Comparison of ENCODE assay signal across 8 cellular contexts in genomic region chr20:63895886-63896135, GRCh38. TPM values are rescaled to one million over a fixed set of nuclear protein-coding genes. Genes with fewer than 3 reads are reported as not detected.
A peak's percentile ranks its signal among the peaks of the same experiment; 100 is the strongest.
DNase-seq lines count a peak whose midpoint lies in the region; ATAC-seq, FAIRE-seq and TF ChIP-seq lines count a peak whose summit lies in the region.

No MANE protein-coding gene starts in this region.

- no peaks in the 10 kb centered on the region for H3K9me3 Mint-ChIP-seq in astrocyte (ENCODE audit: unreplicated experiment)

- DNase-seq in AG10803 (ENCODE audit: low read depth) (peak; percentile 8), HCT116 (ENCODE audit: low read depth, low spot score) (no peak), astrocyte (ENCODE audit: low read depth) (no peak), HepG2 (ENCODE audit: low spot score) (no peak), tibial artery (no peak), cortex of kidney (lab: John Stamatoyannopoulos, UW) (no peak), islet precursor cell (no peak)

- no peak for TF ChIP-seq CTCF in AG10803 (conservative IDR thresholded peaks at IDR 0.05; ENCODE audit: low read length)
- no peak for TF ChIP-seq CTCF in HCT116 (IDR thresholded peaks at IDR 0.05 in 2 of 3, conservative IDR thresholded peaks at IDR 0.05 in 1 of 3; ENCODE audit: borderline replicate concordance in 1 of 3, insufficient read depth in 1 of 3, low read depth in 2 of 3, low read length in 2 of 3)
- no peak for TF ChIP-seq CTCF in astrocyte (IDR thresholded peaks at IDR 0.05; ENCODE audit: insufficient read depth, low read depth, low read length)
- no peak for TF ChIP-seq CTCF in HepG2 (CRISPR knock-in tag; IDR thresholded peaks at IDR 0.05)
- TF ChIP-seq CTCF in tibial artery (IDR thresholded peaks at IDR 0.05), result no peak

- no peak for TF ChIP-seq POLR2A in HCT116 (IDR thresholded peaks at IDR 0.05; ENCODE audit: borderline replicate concordance, extremely low read depth, insufficient read depth, insufficient read length)
- TF ChIP-seq POLR2A in HepG2 (IDR thresholded peaks at IDR 0.05; ENCODE audit: insufficient read depth in 1 of 2, low read depth in 2 of 2, low read length in 2 of 2), result no peak

- H3K27ac ChIP-seq in HCT116 (ENCODE audit: low read depth, low read length), result peak overlapping the region; percentile 35; the same call in 1 of the 2 replicates
- H3K27ac ChIP-seq in astrocyte (ENCODE audit: low read depth, low read length), result peak overlapping the region; percentile 67
- peak overlapping the region; percentile 60 for H3K27ac ChIP-seq in HepG2 (ENCODE audit: extremely low read length, insufficient read depth, low read length)
- H3K27ac ChIP-seq in tibial artery, result peak overlapping the region; percentile 70 to 72

- H4K20me1 ChIP-seq in HCT116 (ENCODE audit: insufficient read depth) (peaks cover 14% of the 10 kb centered on the region; the same call in 1 of the 2 replicates), astrocyte (ENCODE audit: insufficient read depth, low read length) (peaks cover 65% of the 10 kb centered on the region), HepG2 (ENCODE audit: insufficient read depth, low read length) (peaks cover 35% of the 10 kb centered on the region; the same call in 1 of the 2 replicates)

- TF ChIP-seq EP300 in HepG2 (IDR thresholded peaks at IDR 0.05; ENCODE audit: low read depth in 2 of 2, low read length in 2 of 2), result no peak
- TF ChIP-seq EP300 in HepG2 (CRISPR knock-in tag; IDR thresholded peaks at IDR 0.05; ENCODE audit: borderline replicate concordance), result no peak

- no peak for ATAC-seq in HCT116
- no peak for ATAC-seq in HepG2
- no peak for ATAC-seq in GM21526 (IDR thresholded peaks at IDR 0.05; ENCODE audit: low FRiP score, unreplicated experiment)

- H3K4me1 ChIP-seq in HCT116 (ENCODE audit: control insufficient read depth in 1 of 2, insufficient read depth in 2 of 2, low read length in 2 of 2) (peaks cover 11 to 39% of the 10 kb centered on the region in 2 experiments; a peak in 3 of 4 replicates), astrocyte (ENCODE audit: insufficient read depth, low read length) (peaks cover 10% of the 10 kb centered on the region), HepG2 (ENCODE audit: insufficient read depth, low read length) (peaks cover 49% of the 10 kb centered on the region), tibial artery (peaks cover 0 to 34% (median 23%) of the 10 kb centered on the region in 4 donors)

- peaks cover 4% of the 10 kb centered on the region for H3K36me3 Mint-ChIP-seq in astrocyte (ENCODE audit: low read depth, unreplicated experiment)

- H3K27ac Mint-ChIP-seq in astrocyte (ENCODE audit: unreplicated experiment), result peak overlapping the region; percentile 94

- H3K79me2 ChIP-seq in HCT116 (ENCODE audit: insufficient read depth, low read length) (peaks cover 56% of the 10 kb centered on the region), astrocyte (ENCODE audit: insufficient read depth, low read length) (peaks cover 53% of the 10 kb centered on the region), HepG2 (ENCODE audit: insufficient read depth, low read length) (peaks cover 50% of the 10 kb centered on the region)

- TF ChIP-seq RAD21 in HCT116 (IDR thresholded peaks at IDR 0.05; ENCODE audit: low read depth) (no peak), HepG2 (CRISPR knock-in tag; IDR thresholded peaks at IDR 0.05) (no peak)

- intact Hi-C loops in HCT116 (cut with micrococcal nuclease), result no loop called here
- intact Hi-C loops in HepG2 (cut with micrococcal nuclease; ENCODE audit: unreplicated experiment), result loop anchor here (2.0 kb wide), 1 partner anchor 31 kb away; the partner anchor contains the start of gene TPD52L2
- intact Hi-C loops in tibial artery (cut with DNase I; ENCODE audit: low total_unique reads), result no loop called here

- H3K9me3 ChIP-seq in HCT116 (ENCODE audit: control insufficient read depth in 1 of 2, insufficient read depth in 1 of 2, low read depth in 1 of 2, low read length in 2 of 2), result no peaks in the 10 kb centered on the region
- no peaks in the 10 kb centered on the region for H3K9me3 ChIP-seq in astrocyte (ENCODE audit: insufficient read depth, low read depth, low read length)
- no peaks in the 10 kb centered on the region for H3K9me3 ChIP-seq in HepG2 (ENCODE audit: low read length)
- H3K9me3 ChIP-seq in tibial artery, result no peaks in the 10 kb centered on the region

- H3K4me1 Mint-ChIP-seq in astrocyte (ENCODE audit: low read depth, unreplicated experiment), result peaks cover 14% of the 10 kb centered on the region

- no peak for FAIRE-seq in astrocyte (lab: Jason Lieb, UNC)
- FAIRE-seq in HepG2 (lab: Jason Lieb, UNC), result peak; percentile 44

- H3K36me3 ChIP-seq in HCT116 (ENCODE audit: control insufficient read depth in 1 of 2, insufficient read depth in 2 of 2, low read length in 2 of 2), result peaks cover 4 to 11% of the 10 kb centered on the region in 2 experiments; a peak in 2 of 4 replicates
- H3K36me3 ChIP-seq in astrocyte (ENCODE audit: insufficient read depth, low read length), result peaks cover 7% of the 10 kb centered on the region
- H3K36me3 ChIP-seq in HepG2 (replicated peaks in 1 of 2; ENCODE audit: control insufficient read depth in 1 of 2, insufficient read depth in 2 of 2, low read length in 2 of 2), result peaks cover 5 to 19% of the 10 kb centered on the region in 2 experiments
- peaks cover 7 to 13% (median 10%) of the 10 kb centered on the region in 3 donors for H3K36me3 ChIP-seq in tibial artery

- no peaks in the 10 kb centered on the region for H3K27me3 Mint-ChIP-seq in astrocyte (ENCODE audit: low read depth, unreplicated experiment)

- H3K4me3 ChIP-seq in AG10803 (ENCODE audit: low read length) (peak overlapping the region; percentile 72), HCT116 (replicated peaks in 1 of 2; ENCODE audit: low read depth in 1 of 2, low read length in 2 of 2) (peak overlapping the region; percentile 74 to 86), astrocyte (ENCODE audit: insufficient read depth, low read depth, low read length) (peak overlapping the region; percentile 83), HepG2 (replicated peaks in 1 of 3; ENCODE audit: insufficient read depth in 1 of 3, low read depth in 2 of 3, low read length in 3 of 3) (peak overlapping the region; percentile 73 to 82 (median 77)), tibial artery (peak overlapping the region; percentile 62 to 81)

- POLR2A ChIA-PET in HCT116 (lab: Charles Lee) (no interaction called here), HepG2 (lab: Yijun Ruan, JAX) (interaction anchor here (0.8 to 4.7 kb wide), 12 partner anchors 12 to 188 kb away, joined by 3 to 71 read pairs (median 8); partner anchors contain the start of genes ARFRP1, C20orf204, PRPF6 and SAMD10)

- H3K4me3 Mint-ChIP-seq in astrocyte (ENCODE audit: unreplicated experiment), result peak overlapping the region; percentile 94

- no peaks in the 10 kb centered on the region for H3K9me2 ChIP-seq in HCT116 (ENCODE audit: insufficient read depth)

- WGBS in HepG2 (ENCODE audit: low lambda C conversion rate), result 2% methylated on average over 6 of the region's 6 CpGs

- H3K4me2 ChIP-seq in HCT116 (ENCODE audit: low read length) (peak overlapping the region; percentile 97), astrocyte (ENCODE audit: low read length) (peak overlapping the region; percentile 86), HepG2 (ENCODE audit: low read depth, low read length) (peak overlapping the region; percentile 96)

- no peaks in the 10 kb centered on the region for H3K27me3 ChIP-seq in HCT116 (ENCODE audit: insufficient read depth, low read length)
- no peaks in the 10 kb centered on the region for H3K27me3 ChIP-seq in astrocyte (ENCODE audit: insufficient read depth, low read length)
- no peaks in the 10 kb centered on the region; a peak in 1 of 5 replicates for H3K27me3 ChIP-seq in HepG2 (ENCODE audit: control insufficient read depth in 1 of 2, insufficient read depth in 2 of 2, low read length in 2 of 2)
- no peaks in the 10 kb centered on the region for H3K27me3 ChIP-seq in tibial artery

- no peak overlapping the region for H2AFZ ChIP-seq in HCT116 (ENCODE audit: low read depth, low read length, poor library complexity, severe bottlenecking)
- no peak overlapping the region for H2AFZ ChIP-seq in astrocyte (ENCODE audit: low read depth, low read length)
- H2AFZ ChIP-seq in HepG2 (ENCODE audit: low read length), result no peak overlapping the region

- BruUV-seq in HCT116 (replicated peaks; lab: Mats Ljungman, UMichigan), result no TSS peak
- no TSS peak for BruUV-seq in HepG2 (replicated peaks; lab: Mats Ljungman, UMichigan)

- RAD21 ChIA-PET in HCT116 (lab: Charles Lee; ENCODE audit: low non-redundant PET in 1 of 2, low total read pairs in 2 of 2, uncharacterized antibody in 2 of 2, unreplicated experiment in 2 of 2), result no interaction called here

- H3K9ac ChIP-seq in HCT116 (ENCODE audit: low read length) (peak overlapping the region; percentile 84), astrocyte (ENCODE audit: low read length) (peak overlapping the region; percentile 91), HepG2 (ENCODE audit: insufficient read depth, low read depth, low read length) (peak overlapping the region; percentile 76)

- CTCF ChIA-PET in HCT116 (lab: Charles Lee), result no interaction called here
- CTCF ChIA-PET in HepG2 (lab: Yijun Ruan, JAX; ENCODE audit: low intra/inter-chr PET ratio, low total read pairs), result no interaction called here

- in situ Hi-C loops in HepG2 (cut with HindIII; ENCODE audit: extremely low pct_ligation_motif_present, low pct_unique_long_range_greater_than_20kb), result no loop called here

RNA-seq across cellular contexts. Expression of gene DNAJC5, which starts 0.9 kb away (rescaled TPM):
- 38.3 TPM for total RNA-seq in HCT116 (2021; ENCODE audit: unreplicated experiment)
- 27.0 and 27.6 TPM in 2 replicates for polyA plus RNA-seq in HCT116 (2012)
- 64.6 and 65.6 TPM in 2 replicates for total RNA-seq in astrocyte
- total RNA-seq in HepG2 (2016; rRNA removed; fragmentation: Illumina TruSeq; extraction: Trizol), result 54.3 and 64.5 TPM in 2 replicates
- 11.9 and 12.0 TPM in 2 replicates for total RNA-seq in HepG2 (2016; cell fraction: cytosol; rRNA removed; fragmentation: Illumina TruSeq; extraction: Trizol; ENCODE audit: low read depth)
- 48.4 and 65.4 TPM in 2 replicates for total RNA-seq in HepG2 (2016; cell fraction: insoluble cytoplasmic fraction; rRNA removed; fragmentation: Illumina TruSeq; extraction: Trizol)
- total RNA-seq in HepG2 (2016; cell fraction: membrane; rRNA removed; fragmentation: Illumina TruSeq; extraction: Trizol), result 20.9 and 21.3 TPM in 2 replicates
- total RNA-seq in HepG2 (2016; cell fraction: nucleus; rRNA removed; fragmentation: Illumina TruSeq; extraction: Trizol), result 36.9 and 44.3 TPM in 2 replicates
- polyA plus RNA-seq in HepG2 (2011; rRNA removed), result 42.8 and 51.8 TPM in 2 replicates
- 50.7 and 53.5 TPM in 2 replicates for polyA plus RNA-seq in HepG2 (2011; cell fraction: cytosol; rRNA removed)
- polyA plus RNA-seq in HepG2 (2011; cell fraction: nucleus; rRNA removed), result 53.1 and 56.7 TPM in 2 replicates
- 35.9 and 42.1 TPM in 2 replicates for polyA plus RNA-seq in HepG2 (2012)
- 6.9 and 7.7 TPM in 2 replicates for polyA plus RNA-seq in HepG2 (2016; cell fraction: cytosol; fragmentation: Illumina TruSeq; extraction: Trizol; ENCODE audit: low read depth)
- 37.7 and 43.6 TPM in 2 replicates for polyA plus RNA-seq in HepG2 (2016; cell fraction: insoluble cytoplasmic fraction; fragmentation: Illumina TruSeq; extraction: Trizol; ENCODE audit: low read depth)
- 11.5 and 11.7 TPM in 2 replicates for polyA plus RNA-seq in HepG2 (2016; cell fraction: membrane; fragmentation: Illumina TruSeq; extraction: Trizol; ENCODE audit: low read depth)
- polyA plus RNA-seq in HepG2 (2016; cell fraction: nucleus; fragmentation: Illumina TruSeq; extraction: Trizol; ENCODE audit: insufficient read depth, low read depth), result 52.1 and 53.7 TPM in 2 replicates
- polyA minus RNA-seq in HepG2 (2011; rRNA and poly(A)+ RNA removed; ENCODE audit: low replicate concordance), result 45.9 and 137 TPM in 2 replicates
- polyA minus RNA-seq in HepG2 (2011; cell fraction: cytosol; rRNA and poly(A)+ RNA removed), result 49.8 and 50.2 TPM in 2 replicates
- 27.8 and 28.3 TPM in 2 replicates for polyA minus RNA-seq in HepG2 (2011; cell fraction: nucleus; rRNA and poly(A)+ RNA removed)

RNA-seq across cellular contexts. Expression of gene TPD52L2, which starts 30.7 kb away (rescaled TPM):
- total RNA-seq in HCT116 (2021; ENCODE audit: unreplicated experiment), result 149 TPM
- polyA plus RNA-seq in HCT116 (2012), result 105 and 113 TPM in 2 replicates
- total RNA-seq in astrocyte, result 145 TPM in 2 replicates
- total RNA-seq in HepG2 (2016; rRNA removed; fragmentation: Illumina TruSeq; extraction: Trizol), result 156 and 187 TPM in 2 replicates
- total RNA-seq in HepG2 (2016; cell fraction: cytosol; rRNA removed; fragmentation: Illumina TruSeq; extraction: Trizol; ENCODE audit: low read depth), result 17.3 and 18.9 TPM in 2 replicates
- 159 and 183 TPM in 2 replicates for total RNA-seq in HepG2 (2016; cell fraction: insoluble cytoplasmic fraction; rRNA removed; fragmentation: Illumina TruSeq; extraction: Trizol)
- total RNA-seq in HepG2 (2016; cell fraction: membrane; rRNA removed; fragmentation: Illumina TruSeq; extraction: Trizol), result 68.0 and 74.8 TPM in 2 replicates
- total RNA-seq in HepG2 (2016; cell fraction: nucleus; rRNA removed; fragmentation: Illumina TruSeq; extraction: Trizol), result 80.6 and 85.7 TPM in 2 replicates
- polyA plus RNA-seq in HepG2 (2011; rRNA removed), result 184 and 198 TPM in 2 replicates
- 197 and 204 TPM in 2 replicates for polyA plus RNA-seq in HepG2 (2011; cell fraction: cytosol; rRNA removed)
- 163 and 169 TPM in 2 replicates for polyA plus RNA-seq in HepG2 (2011; cell fraction: nucleus; rRNA removed)
- 96.3 and 115 TPM in 2 replicates for polyA plus RNA-seq in HepG2 (2012)
- polyA plus RNA-seq in HepG2 (2016; cell fraction: cytosol; fragmentation: Illumina TruSeq; extraction: Trizol; ENCODE audit: low read depth), result 18.7 and 19.4 TPM in 2 replicates
- 188 and 207 TPM in 2 replicates for polyA plus RNA-seq in HepG2 (2016; cell fraction: insoluble cytoplasmic fraction; fragmentation: Illumina TruSeq; extraction: Trizol; ENCODE audit: low read depth)
- polyA plus RNA-seq in HepG2 (2016; cell fraction: membrane; fragmentation: Illumina TruSeq; extraction: Trizol; ENCODE audit: low read depth), result 59.6 and 59.7 TPM in 2 replicates
- polyA plus RNA-seq in HepG2 (2016; cell fraction: nucleus; fragmentation: Illumina TruSeq; extraction: Trizol; ENCODE audit: insufficient read depth, low read depth), result 162 and 173 TPM in 2 replicates
- polyA minus RNA-seq in HepG2 (2011; rRNA and poly(A)+ RNA removed; ENCODE audit: low replicate concordance), result 128 and 150 TPM in 2 replicates
- polyA minus RNA-seq in HepG2 (2011; cell fraction: cytosol; rRNA and poly(A)+ RNA removed), result 114 and 118 TPM in 2 replicates
- polyA minus RNA-seq in HepG2 (2011; cell fraction: nucleus; rRNA and poly(A)+ RNA removed), result 47.3 and 56.6 TPM in 2 replicates

RNA-seq across cellular contexts. Expression of gene ABHD16B, which starts 34.5 kb away (rescaled TPM):
- total RNA-seq in HCT116 (2021; ENCODE audit: unreplicated experiment) (not detected), astrocyte (not detected in 2 replicates), HepG2 (2016; rRNA removed; fragmentation: Illumina TruSeq; extraction: Trizol) (not detected in 2 replicates)
- 0.86 TPM in 1 of 2 replicates, not detected in the other for polyA plus RNA-seq in HCT116 (2012)
- not detected in 2 replicates for total RNA-seq in HepG2 (2016; cell fraction: cytosol; rRNA removed; fragmentation: Illumina TruSeq; extraction: Trizol; ENCODE audit: low read depth)
- not detected in 2 replicates for total RNA-seq in HepG2 (2016; cell fraction: insoluble cytoplasmic fraction; rRNA removed; fragmentation: Illumina TruSeq; extraction: Trizol)
- not detected in 2 replicates for total RNA-seq in HepG2 (2016; cell fraction: membrane; rRNA removed; fragmentation: Illumina TruSeq; extraction: Trizol)
- total RNA-seq in HepG2 (2016; cell fraction: nucleus; rRNA removed; fragmentation: Illumina TruSeq; extraction: Trizol), result not detected in 2 replicates
- polyA plus RNA-seq in HepG2 (2011; rRNA removed), result not detected in 2 replicates
- polyA plus RNA-seq in HepG2 (2011; cell fraction: cytosol; rRNA removed), result not detected in 2 replicates
- polyA plus RNA-seq in HepG2 (2011; cell fraction: nucleus; rRNA removed), result not detected in 2 replicates
- polyA plus RNA-seq in HepG2 (2012), result not detected in 2 replicates
- not detected in 2 replicates for polyA plus RNA-seq in HepG2 (2016; cell fraction: cytosol; fragmentation: Illumina TruSeq; extraction: Trizol; ENCODE audit: low read depth)
- not detected in 2 replicates for polyA plus RNA-seq in HepG2 (2016; cell fraction: insoluble cytoplasmic fraction; fragmentation: Illumina TruSeq; extraction: Trizol; ENCODE audit: low read depth)
- polyA plus RNA-seq in HepG2 (2016; cell fraction: membrane; fragmentation: Illumina TruSeq; extraction: Trizol; ENCODE audit: low read depth), result not detected in 2 replicates
- not detected in 2 replicates for polyA plus RNA-seq in HepG2 (2016; cell fraction: nucleus; fragmentation: Illumina TruSeq; extraction: Trizol; ENCODE audit: insufficient read depth, low read depth)
- polyA minus RNA-seq in HepG2 (2011; rRNA and poly(A)+ RNA removed; ENCODE audit: low replicate concordance), result not detected in 2 replicates
- polyA minus RNA-seq in HepG2 (2011; cell fraction: cytosol; rRNA and poly(A)+ RNA removed), result not detected in 2 replicates
- not detected in 2 replicates for polyA minus RNA-seq in HepG2 (2011; cell fraction: nucleus; rRNA and poly(A)+ RNA removed)
